In the genomic region with DNA sequence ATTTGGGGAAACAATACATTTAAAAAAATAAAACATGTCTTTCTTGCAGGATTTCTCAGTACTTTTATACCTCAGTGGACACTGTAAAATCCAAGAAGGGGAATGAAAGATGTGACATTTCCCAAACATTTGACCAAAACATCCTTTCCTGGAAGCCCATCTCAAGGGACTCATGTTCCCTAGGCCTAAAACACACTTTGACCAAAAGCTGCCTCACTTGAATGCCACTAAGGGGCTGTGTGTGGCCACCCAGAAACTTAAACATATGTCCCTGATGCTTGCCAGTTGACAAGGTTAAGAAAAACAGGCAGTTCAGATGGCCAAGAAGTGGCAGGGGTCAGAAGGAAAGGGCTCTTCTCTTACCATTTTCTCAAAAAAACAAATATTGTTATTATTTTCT, we compare ENCODE assay signal across 19 cellular contexts.
DNase-seq lines count a peak whose midpoint lies in the region; ATAC-seq and TF ChIP-seq lines count a peak whose summit lies in the region.
"Had no signal": no experiment of that assay in that cellular context is flagged by ENCODE, and none has a peak within 500 bp of the region (broad histone marks: within the 10 kb centered on the region; RNA-seq: fewer than 3 reads in every experiment).

No MANE protein-coding gene starts in this region.

- H3K56ac ChIP-seq in IMR-90 (ENCODE audit: extremely low read depth, insufficient read depth, low read length): no peak overlapping the region

- CTCF ChIA-PET in IMR-90 (lab: Yijun Ruan, JAX): no interaction called here

- H3K9ac ChIP-seq in IMR-90 (ENCODE audit: low read depth, low read length) (no peak overlapping the region), iPS-15b (ENCODE audit: low read depth, low read length) (peak overlapping the region; percentile 8)

- no peak overlapping the region; the same call in 1 of the 2 replicates for H4K91ac ChIP-seq in IMR-90 (ENCODE audit: insufficient read depth, low read depth, low read length)

- H3K4ac ChIP-seq in IMR-90 (ENCODE audit: low read depth, low read length): no peak overlapping the region

- no peaks in the 10 kb centered on the region for H3K79me1 ChIP-seq in IMR-90 (ENCODE audit: low read depth in 1 of 2, low read length in 2 of 2)

- no peak overlapping the region for H2BK15ac ChIP-seq in IMR-90 (ENCODE audit: low read depth, low read length)

- H3K36me3 Mint-ChIP-seq in activated T-cell treated with anti-CD3 and anti-CD28 coated beads, Interleukin-2, amount 50 U/mL, for 4 hours (ENCODE audit: insufficient read depth): no peaks in the 10 kb centered on the region
- H3K36me3 Mint-ChIP-seq: CD4-positive, CD25-positive, alpha-beta regulatory T cell; CD8-positive, alpha-beta memory T cell had no signal

- H3K36me3 ChIP-seq in IMR-90 (ENCODE audit: control insufficient read depth, insufficient read depth, low read length) (no peaks in the 10 kb centered on the region), iPS-15b (ENCODE audit: control insufficient read depth, insufficient read depth, low read length) (no peaks in the 10 kb centered on the region), thyroid gland (no peaks in the 10 kb centered on the region)
- H3K36me3 ChIP-seq: BE2C had no signal

- H3K27ac ChIP-seq in IMR-90 (ENCODE audit: insufficient read depth, low read length) (no peak overlapping the region), thyroid gland (peak overlapping the region; percentile 35 to 56 (median 51))

- H3K4me3 ChIP-seq in IMR-90 (ENCODE audit: insufficient read depth, low read depth, low read length): no peak overlapping the region
- no peak overlapping the region for H3K4me3 ChIP-seq in iPS-15b (ENCODE audit: low read depth, low read length)
- H3K4me3 ChIP-seq in thyroid gland (replicated peaks in 1 of 3): no peak overlapping the region
- H3K4me3 ChIP-seq: GM12878, K562 had no signal

- no peak overlapping the region for H4K8ac ChIP-seq in IMR-90 (ENCODE audit: low read depth in 2 of 2, low read length in 2 of 2)

- no peak overlapping the region; the same call in 1 of the 2 replicates for H2AK5ac ChIP-seq in IMR-90 (ENCODE audit: low read depth, low read length)

- in situ Hi-C loops in IMR-90 (cut with MboI; ENCODE audit: low sequenced_read_pairs): loop anchor here (5.0 kb wide), 1 partner anchor 70 kb away; no protein-coding TSS in a partner anchor

- H2BK5ac ChIP-seq in IMR-90 (ENCODE audit: low read depth, low read length, poor library complexity, severe bottlenecking): no peak overlapping the region

- dilution Hi-C loops in IMR-90 (cut with HindIII; ENCODE audit: low sequenced_read_pairs, unreplicated experiment): no loop called here

- peaks cover 12% of the 10 kb centered on the region; the same call in 1 of the 2 replicates for H3K9me1 ChIP-seq in IMR-90 (ENCODE audit: insufficient read depth, low read length)

- BruUV-seq in IMR-90 (replicated peaks; lab: Mats Ljungman, UMichigan): no TSS peak

- H2BK120ac ChIP-seq in IMR-90 (ENCODE audit: low read depth, low read length): no peak overlapping the region

- TF ChIP-seq CTCF in IMR-90 (conservative IDR thresholded peaks at IDR 0.05; ENCODE audit: low read depth, low read length) (no peak), thyroid gland (IDR thresholded peaks at IDR 0.05) (no peak)

- H3K4me1 Mint-ChIP-seq in activated T-cell treated with anti-CD3 and anti-CD28 coated beads, Interleukin-2, amount 50 U/mL, for 4 hours (ENCODE audit: low read depth): no peaks in the 10 kb centered on the region
- H3K4me1 Mint-ChIP-seq: CD4-positive, CD25-positive, alpha-beta regulatory T cell had no signal

- no peak overlapping the region for H3K4me2 ChIP-seq in IMR-90 (ENCODE audit: low read depth, low read length)

- no peak overlapping the region for H2BK20ac ChIP-seq in IMR-90 (ENCODE audit: low read depth, low read length)

- no peak overlapping the region for H2AFZ ChIP-seq in IMR-90 (replicated peaks; ENCODE audit: low read length, poor library complexity)

- H2AK9ac ChIP-seq in IMR-90 (replicated peaks; ENCODE audit: low read depth, low read length, poor library complexity): no peak overlapping the region

- H3K27me3 Mint-ChIP-seq in activated T-cell treated with anti-CD3 and anti-CD28 coated beads, Interleukin-2, amount 50 U/mL, for 4 hours (ENCODE audit: low read depth): peaks cover 7% of the 10 kb centered on the region

- 0 out of 2 replicates have a peak overlapping the region, but pooled peaks have one; percentile 12 for H3K14ac ChIP-seq in IMR-90 (replicated peaks; ENCODE audit: low read depth, low read length)

- no peak for TF ChIP-seq RAD21 in IMR-90 (IDR thresholded peaks at IDR 0.05; ENCODE audit: low read length)

- DNase-seq in IMR-90 (no peak), sciatic nerve (ENCODE audit: low spot score) (no peak), thyroid gland (no peak), Ammon's horn (ENCODE audit: low spot score) (no peak)
- no peak for DNase-seq in activated T-cell treated with anti-CD3 and anti-CD28 coated beads, Interleukin-2, amount 50 U/mL, for 4 hours
- DNase-seq: BE2C; C1 segment of cervical spinal cord; CD4-positive, CD25-positive, alpha-beta regulatory T cell; CD8-positive, alpha-beta memory T cell; COR-L47; DMS 273 treated with DMSO at 0.1 percent for 48 hours; DMS53; DND-41; EL; HCEC 1CT had no signal

- H3K27me3 ChIP-seq in IMR-90 (ENCODE audit: control insufficient read depth, insufficient read depth, low read length) (no peaks in the 10 kb centered on the region; the same call in 1 of the 2 replicates), iPS-15b (ENCODE audit: control insufficient read depth, insufficient read depth, low read length) (no peaks in the 10 kb centered on the region), thyroid gland (no peaks in the 10 kb centered on the region)
- H3K27me3 ChIP-seq: BE2C had no signal

- H3K9me3 ChIP-seq in IMR-90 (ENCODE audit: control insufficient read depth, insufficient read depth, low read length) (no peaks in the 10 kb centered on the region), iPS-15b (ENCODE audit: control insufficient read depth, insufficient read depth, low read length) (no peaks in the 10 kb centered on the region), thyroid gland (no peaks in the 10 kb centered on the region)
- H3K9me3 ChIP-seq: BE2C had no signal

- no peak overlapping the region for H3K4me3 Mint-ChIP-seq in activated T-cell treated with anti-CD3 and anti-CD28 coated beads, Interleukin-2, amount 50 U/mL, for 4 hours
- H3K4me3 Mint-ChIP-seq: CD4-positive, CD25-positive, alpha-beta regulatory T cell; CD8-positive, alpha-beta memory T cell had no signal

- intact Hi-C loops in IMR-90 (cut with micrococcal nuclease): no loop called here
- intact Hi-C loops in sciatic nerve (cut with DNase I): no loop called here
- intact Hi-C loops in thyroid gland (cut with DNase I): loop anchor here (5.0 kb wide), 1 partner anchor 70 kb away; no protein-coding TSS in a partner anchor

- ATAC-seq in IMR-90 (ENCODE audit: low read depth) (no peak), sciatic nerve (peak; percentile 68), HG02678 (IDR thresholded peaks at IDR 0.05; ENCODE audit: unreplicated experiment) (no peak)
- no peak for ATAC-seq in activated T-cell treated with anti-CD3 and anti-CD28 coated beads, Interleukin-2, amount 50 U/mL, for 4 hours
- ATAC-seq: GM12878, K562 had no signal

- H3K23ac ChIP-seq in IMR-90 (ENCODE audit: low read depth, low read length): no peak overlapping the region

- no peaks in the 10 kb centered on the region for H4K20me1 ChIP-seq in IMR-90 (ENCODE audit: insufficient read depth, low read length)

- no peak overlapping the region for H3K18ac ChIP-seq in IMR-90 (ENCODE audit: low read depth, low read length)

- H3K4me1 ChIP-seq in IMR-90 (ENCODE audit: control insufficient read depth, insufficient read depth, low read length) (peaks cover 14% of the 10 kb centered on the region), iPS-15b (ENCODE audit: control insufficient read depth, insufficient read depth, low read length) (peaks cover 3% of the 10 kb centered on the region), thyroid gland (peaks cover 57 to 73% of the 10 kb centered on the region in 2 donors)
- H3K4me1 ChIP-seq: BE2C had no signal

- POLR2A ChIA-PET in IMR-90 (lab: Charles Lee; ENCODE audit: unreplicated experiment): no interaction called here

- H3K9me3 Mint-ChIP-seq in activated T-cell treated with anti-CD3 and anti-CD28 coated beads, Interleukin-2, amount 50 U/mL, for 4 hours: no peaks in the 10 kb centered on the region
- H3K9me3 Mint-ChIP-seq: CD4-positive, CD25-positive, alpha-beta regulatory T cell; CD8-positive, alpha-beta memory T cell had no signal

- TF ChIP-seq POLR2A in IMR-90 (IDR thresholded peaks at IDR 0.05; ENCODE audit: low read depth, low read length) (no peak), thyroid gland (IDR thresholded peaks at IDR 0.05) (no peak)

- no peak overlapping the region for H4K5ac ChIP-seq in IMR-90 (ENCODE audit: low read depth, low read length)

TF ChIP-seq in IMR-90, 13 proteins besides CTCF, POLR2A, EP300 and RAD21 (continues in another document):
- TF ChIP-seq MAZ (IDR thresholded peaks at IDR 0.05; ENCODE audit: borderline replicate concordance, low read depth, low read length): no peak
- TF ChIP-seq ELK1 (IDR thresholded peaks at IDR 0.05; ENCODE audit: borderline replicate concordance, low read depth, low read length): no peak
- no peak for TF ChIP-seq MAFK (IDR thresholded peaks at IDR 0.05; ENCODE audit: low read depth, low read length)
- no peak for TF ChIP-seq SMC3 (IDR thresholded peaks at IDR 0.05; ENCODE audit: low read depth, low read length)
- no peak for TF ChIP-seq USF2 (IDR thresholded peaks at IDR 0.05; ENCODE audit: low read depth, low read length)
- no peak for TF ChIP-seq NFE2L2 (IDR thresholded peaks at IDR 0.05; ENCODE audit: low read depth, low read length)
- TF ChIP-seq FOS (IDR thresholded peaks at IDR 0.05; ENCODE audit: low read depth, low read length): no peak
- no peak for TF ChIP-seq RFX5 (IDR thresholded peaks at IDR 0.05; ENCODE audit: low read depth, low read length)
- TF ChIP-seq MXI1 (IDR thresholded peaks at IDR 0.05; ENCODE audit: borderline replicate concordance, low read depth, low read length): no peak
